In the genomic region with DNA sequence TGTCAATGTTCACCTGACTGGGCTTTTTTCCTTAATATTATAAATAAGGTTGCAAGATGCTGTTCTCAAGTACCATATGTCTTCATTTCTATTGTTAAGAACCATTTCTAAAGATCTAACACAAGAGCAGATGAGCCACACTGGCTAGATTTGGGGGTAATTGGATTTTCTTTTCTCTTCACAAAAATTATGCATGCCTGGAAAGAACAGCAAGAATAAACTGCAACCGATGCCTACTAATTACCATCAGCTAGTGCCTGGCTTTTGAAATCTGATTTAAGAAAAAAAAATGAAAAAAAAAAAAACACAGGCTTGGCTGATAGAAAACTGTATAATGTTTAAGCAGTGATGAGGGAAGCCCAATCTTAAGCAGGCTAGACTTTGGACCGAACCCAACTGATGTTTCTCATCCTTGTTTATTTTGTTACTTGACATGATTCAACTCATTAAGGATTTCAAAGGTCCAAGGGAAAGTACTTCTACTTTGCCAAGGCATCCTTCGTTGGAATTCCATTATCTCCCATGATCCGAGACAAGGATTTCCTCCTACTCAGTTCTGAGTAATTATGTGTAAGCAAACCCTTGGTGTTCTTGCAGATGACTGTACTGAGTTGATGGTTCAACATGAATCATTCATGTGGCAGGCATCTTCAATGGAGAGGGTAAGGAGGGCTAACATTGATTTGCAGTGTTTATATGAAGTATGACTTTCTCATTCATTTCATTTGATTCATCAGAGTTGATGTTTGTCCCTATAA, we compare ENCODE assay signal across 12 cellular contexts.
DNase-seq lines count a peak whose midpoint lies in the region; ATAC-seq and TF ChIP-seq lines count a peak whose summit lies in the region.
"Had no signal": no experiment of that assay in that cellular context is flagged by ENCODE, and none has a peak within 500 bp of the region (broad histone marks: within the 10 kb centered on the region; RNA-seq: fewer than 3 reads in every experiment).

No MANE protein-coding gene starts in this region.

- TSS peak; percentile 42 for BruUV-seq in mammary epithelial cell (replicated peaks; lab: Mats Ljungman, UMichigan)

- no peak overlapping the region for H3K27ac Mint-ChIP-seq in GM23338
- H3K27ac Mint-ChIP-seq: activated CD8-positive, alpha-beta T cell treated with anti-CD3 and anti-CD28 coated beads, Interleukin-2, amount 10 ng/mL, durations not matched to agents 7 days and 5 days; CD4-positive, alpha-beta T cell had no signal

- WGBS in mammary epithelial cell (ENCODE audit: low coverage, missing lambda C conversion rate): 27% methylated on average over 4 of the region's 4 CpGs
- WGBS in sigmoid colon, 2 donors: 54 to 58% methylated on average over 4 of the region's 4 CpGs

- peaks cover 43% of the 10 kb centered on the region for H3K4me1 ChIP-seq in mammary epithelial cell (ENCODE audit: insufficient read depth, low read length)
- H3K4me1 ChIP-seq in left lung: peaks cover 0 to 23% of the 10 kb centered on the region in 2 donors
- no peaks in the 10 kb centered on the region for H3K4me1 ChIP-seq in GM23338 (ENCODE audit: insufficient read depth)
- H3K4me1 ChIP-seq in sigmoid colon: peaks cover 0 to 5% (median 0%) of the 10 kb centered on the region in 4 donors

- TF ChIP-seq POLR2A in sigmoid colon (IDR thresholded peaks at IDR 0.05): no peak

- no peaks in the 10 kb centered on the region for H3K9me3 Mint-ChIP-seq in GM23338
- H3K9me3 Mint-ChIP-seq: CD4-positive, alpha-beta T cell had no signal

- TF ChIP-seq CTCF in mammary epithelial cell (conservative IDR thresholded peaks at IDR 0.05 in 1 of 2, IDR thresholded peaks at IDR 0.05 in 1 of 2; ENCODE audit: extremely low read depth in 1 of 2, insufficient read depth in 1 of 2, low read depth in 1 of 2, low read length in 2 of 2): no peak
- TF ChIP-seq CTCF in left lung (IDR thresholded peaks at IDR 0.05): no peak
- no peak for TF ChIP-seq CTCF in GM23338 (conservative IDR thresholded peaks at IDR 0.05; ENCODE audit: low read depth in 2 of 2)
- no peak for TF ChIP-seq CTCF in sigmoid colon (IDR thresholded peaks at IDR 0.05)

- H3K4me3 ChIP-seq in mammary epithelial cell (replicated peaks in 1 of 3; ENCODE audit: insufficient read depth in 1 of 3, low read depth in 2 of 3, low read length in 3 of 3): no peak overlapping the region
- no peak overlapping the region for H3K4me3 ChIP-seq in left lung
- no peak overlapping the region for H3K4me3 ChIP-seq in GM23338
- no peak overlapping the region for H3K4me3 ChIP-seq in sigmoid colon
- H3K4me3 ChIP-seq: transverse colon had no signal

- H3K27me3 Mint-ChIP-seq in GM23338 (ENCODE audit: insufficient read depth, low read depth, poor library complexity): peaks cover 3% of the 10 kb centered on the region
- H3K27me3 Mint-ChIP-seq: CD4-positive, alpha-beta T cell had no signal

- H3K27ac ChIP-seq in mammary epithelial cell (ENCODE audit: insufficient read depth, low read depth, low read length): peak overlapping the region; percentile 59
- H3K27ac ChIP-seq in left lung: no peak overlapping the region
- no peak overlapping the region for H3K27ac ChIP-seq in GM23338 (ENCODE audit: low read depth)
- no peak overlapping the region for H3K27ac ChIP-seq in sigmoid colon
- H3K27ac ChIP-seq: transverse colon had no signal

- H4K20me1 ChIP-seq in mammary epithelial cell (ENCODE audit: insufficient read depth, low read length) (no peaks in the 10 kb centered on the region), GM23338 (replicated peaks; ENCODE audit: insufficient read depth) (no peaks in the 10 kb centered on the region)

- H2AFZ ChIP-seq in mammary epithelial cell (ENCODE audit: low read depth, low read length): no peak overlapping the region
- H2AFZ ChIP-seq in GM23338: no peak overlapping the region

- no peaks in the 10 kb centered on the region; the same call in none of the 3 replicates for H3K4me1 Mint-ChIP-seq in GM23338

- H3K79me2 ChIP-seq in mammary epithelial cell (ENCODE audit: insufficient read depth, low read length): no peaks in the 10 kb centered on the region
- H3K79me2 ChIP-seq in GM23338 (replicated peaks; ENCODE audit: insufficient read depth): no peaks in the 10 kb centered on the region

- TF ChIP-seq EP300 in sigmoid colon (IDR thresholded peaks at IDR 0.05): no peak

- H3K4me3 Mint-ChIP-seq in GM23338: no peak overlapping the region
- H3K4me3 Mint-ChIP-seq: activated CD8-positive, alpha-beta T cell treated with anti-CD3 and anti-CD28 coated beads, Interleukin-2, amount 10 ng/mL, durations not matched to agents 7 days and 5 days; CD4-positive, alpha-beta T cell had no signal

- in situ Hi-C loops in ACHN (cut with HindIII; ENCODE audit: low pct_ligation_motif_present, low pct_unique_long_range_greater_than_20kb, low sequenced_read_pairs) (no loop called here), mammary epithelial cell (cut with MboI; ENCODE audit: low sequenced_read_pairs in 2 of 2) (loop anchor here (5.0 to 25.0 kb wide), 2 partner anchors 297 kb away; a partner anchor contains a TSS)

- CTCF ChIA-PET in mammary epithelial cell (lab: Charles Lee; ENCODE audit: low non-redundant PET): no interaction called here

- DNase-seq in ACHN (peak; percentile 90), HT-29 (ENCODE audit: low spot score) (peak; percentile 39), mammary epithelial cell (peak; percentile 99), left lung (no peak), GM23338 (ENCODE audit: low spot score) (no peak), sigmoid colon (no peak)
- DNase-seq in activated CD4-positive, alpha-beta T cell treated with anti-CD3 and anti-CD28 coated beads for 4 hours: no peak
- DNase-seq: activated CD8-positive, alpha-beta T cell treated with anti-CD3 and anti-CD28 coated beads, Interleukin-2, amount 10 ng/mL, durations not matched to agents 7 days and 5 days; CD4-positive, alpha-beta T cell; OCI-M1; transverse colon had no signal

- H3F3A ChIP-seq in GM23338 (replicated peaks; ENCODE audit: low read depth): no peaks in the 10 kb centered on the region

- intact Hi-C loops in mammary epithelial cell (cut with micrococcal nuclease): loop anchor here (2.0 to 5.0 kb wide), 5 partner anchors 44 to 300 kb away; a partner anchor contains a TSS
- intact Hi-C loops in left lung (cut with DNase I): no loop called here
- intact Hi-C loops in sigmoid colon (cut with DNase I): no loop called here

- H3K27me3 ChIP-seq in mammary epithelial cell (ENCODE audit: insufficient read depth, low read length) (no peaks in the 10 kb centered on the region), left lung (no peaks in the 10 kb centered on the region), GM23338 (ENCODE audit: insufficient read depth) (no peaks in the 10 kb centered on the region), sigmoid colon (no peaks in the 10 kb centered on the region)
- H3K27me3 ChIP-seq: transverse colon had no signal

- H3K4me2 ChIP-seq in mammary epithelial cell (ENCODE audit: insufficient read depth, low read depth, low read length) (peak overlapping the region; percentile 63), GM23338 (no peak overlapping the region)

- no peak overlapping the region for H3K9ac ChIP-seq in mammary epithelial cell (ENCODE audit: insufficient read depth, low read length)

- no peaks in the 10 kb centered on the region for H3K36me3 Mint-ChIP-seq in GM23338 (ENCODE audit: low read depth)

- dilution Hi-C loops in mammary epithelial cell (cut with HindIII; ENCODE audit: low sequenced_read_pairs): no loop called here

- H3K9me2 ChIP-seq in GM23338 (ENCODE audit: insufficient read depth): 0 out of 2 replicates have a peak, but pooled peaks cover 6% of the 10 kb centered on the region

- H3K9me3 ChIP-seq in mammary epithelial cell (replicated peaks; ENCODE audit: insufficient read depth, low read length) (no peaks in the 10 kb centered on the region), left lung (no peaks in the 10 kb centered on the region), sigmoid colon (no peaks in the 10 kb centered on the region)
- H3K9me3 ChIP-seq: transverse colon had no signal

- no peaks in the 10 kb centered on the region for H3K36me3 ChIP-seq in mammary epithelial cell (ENCODE audit: insufficient read depth, low read length)
- no peaks in the 10 kb centered on the region for H3K36me3 ChIP-seq in left lung
- H3K36me3 ChIP-seq in GM23338 (ENCODE audit: insufficient read depth): no peaks in the 10 kb centered on the region
- H3K36me3 ChIP-seq in sigmoid colon: no peaks in the 10 kb centered on the region
- H3K36me3 ChIP-seq: transverse colon had no signal

- ATAC-seq in left lung (peak; percentile 83), GM23338 (no peak), GM21423 (IDR thresholded peaks at IDR 0.05; ENCODE audit: unreplicated experiment) (no peak)
- ATAC-seq: activated CD8-positive, alpha-beta T cell treated with anti-CD3 and anti-CD28 coated beads, Interleukin-2, amount 10 ng/mL, durations not matched to agents 7 days and 5 days had no signal

TF ChIP-seq in GM23338, 12 proteins besides CTCF, POLR2A, EP300 and RAD21 (continues in another document):
- TF ChIP-seq STAT1 (IDR thresholded peaks at IDR 0.05; ENCODE audit: unreplicated experiment) (no peak), ZNF114 (CRISPR knock-in tag; IDR thresholded peaks at IDR 0.05) (no peak), NANOG (IDR thresholded peaks at IDR 0.05; ENCODE audit: borderline replicate concordance) (no peak), EZH2phosphoT487 (IDR thresholded peaks at IDR 0.05; ENCODE audit: unreplicated experiment) (no peak), ZNF331 (CRISPR knock-in tag; IDR thresholded peaks at IDR 0.05; ENCODE audit: low read depth) (no peak), EZH2 (IDR thresholded peaks at IDR 0.05; ENCODE audit: low read depth, unreplicated experiment) (no peak)

Comparison
In these comparisons a context has a peak if more than half of its experiments do, and no peak if none do; other contexts are left out.
1. DNase-seq: peak in ACHN (single experiment), HT-29 (single experiment) and mammary epithelial cell (single experiment); none in left lung (0 of 2), activated CD4-positive, alpha-beta T cell treated with anti-CD3 and anti-CD28 coated beads for 4 hours (0 of 2), GM23338 (single experiment) and sigmoid colon (single experiment).